Comparison of ENCODE assay signal across 25 cellular contexts in genomic region chr9:98157372-98157771, GRCh38.
"Had no signal": no experiment of that assay in that cellular context is flagged by ENCODE, and none has a peak within 500 bp of the region (broad histone marks: within the 10 kb centered on the region; RNA-seq: fewer than 3 reads in every experiment).

No MANE protein-coding gene starts in this region.

- H3K4me3 ChIP-seq: breast epithelium, MG63, PC-9, SK-N-MC had no signal

- ATAC-seq: activated CD8-positive, alpha-beta T cell treated with anti-CD3 and anti-CD28 coated beads, Interleukin-2, amount 10 ng/mL, durations not matched to agents 7 days and 5 days; Right ventricle myocardium inferior; T-cell had no signal

- H3K27me3 Mint-ChIP-seq: activated naive CD8-positive, alpha-beta T cell treated with anti-CD3 and anti-CD28 coated beads, Interleukin-2, amount 10 ng/mL, durations not matched to agents 7 days and 5 days; T-cell had no signal

- H3K36me3 ChIP-seq: breast epithelium, MG63 had no signal

- DNase-seq: activated CD4-positive, alpha-beta T cell treated with anti-CD3 and anti-CD28 coated beads for 48 hours; activated CD4-positive, alpha-beta T cell treated with anti-CD3 and anti-CD28 coated beads, Interleukin-2, amount 50 U/mL, for 4 hours; activated CD4-positive, CD25-positive, alpha-beta regulatory T cell treated with anti-CD3 and anti-CD28 coated beads, Interleukin-2, amount 50 U/mL, for 72 hours; activated CD8-positive, alpha-beta memory T cell treated with anti-CD3 and anti-CD28 coated beads, Interleukin-2, amount 50 U/mL, for 48 hours; activated CD8-positive, alpha-beta T cell treated with anti-CD3 and anti-CD28 coated beads, Interleukin-2, amount 10 ng/mL, durations not matched to agents 7 days and 5 days; activated gamma-delta T cell; activated naive CD4-positive, alpha-beta T cell treated with anti-CD3 and anti-CD28 coated beads for 36 hours; activated naive CD8-positive, alpha-beta T cell treated with anti-CD3 and anti-CD28 coated beads, Interleukin-2, amount 10 ng/mL, durations not matched to agents 7 days and 5 days; activated T-cell treated with anti-CD3 and anti-CD28 coated beads, Interleukin-2, amount 50 U/mL, for 1 hour; aorta; caudate nucleus; MG63; MV-4-11; NCI-H1092 treated with DMSO at 0.1 percent for 48 hours; NCI-H1417 treated with DMSO at 0.1 percent for 48 hours; NCI-H1694; NCI-H2029 treated with DMSO at 0.1 percent for 48 hours; NCI-H510A treated with DMSO at 0.1 percent for 48 hours; NCI-H69; PC-9; RPMI8226; T-cell had no signal

- H3K9me3 ChIP-seq: breast epithelium, MG63 had no signal

- H3K27me3 ChIP-seq: breast epithelium, MG63 had no signal

- H2AFZ ChIP-seq: PC-9 had no signal

- H3K27ac Mint-ChIP-seq: activated CD8-positive, alpha-beta T cell treated with anti-CD3 and anti-CD28 coated beads, Interleukin-2, amount 10 ng/mL, durations not matched to agents 7 days and 5 days; activated naive CD4-positive, alpha-beta T cell treated with anti-CD3 and anti-CD28 coated beads for 36 hours; activated naive CD8-positive, alpha-beta T cell treated with anti-CD3 and anti-CD28 coated beads, Interleukin-2, amount 10 ng/mL, durations not matched to agents 7 days and 5 days had no signal

- H3K4me2 ChIP-seq: PC-9 had no signal

- H3K27ac ChIP-seq: breast epithelium, PC-9, SK-N-MC had no signal

- H3K4me3 Mint-ChIP-seq: activated CD8-positive, alpha-beta T cell treated with anti-CD3 and anti-CD28 coated beads, Interleukin-2, amount 10 ng/mL, durations not matched to agents 7 days and 5 days; activated naive CD4-positive, alpha-beta T cell treated with anti-CD3 and anti-CD28 coated beads for 36 hours; activated naive CD8-positive, alpha-beta T cell treated with anti-CD3 and anti-CD28 coated beads, Interleukin-2, amount 10 ng/mL, durations not matched to agents 7 days and 5 days; T-cell had no signal

- H3K4me1 ChIP-seq: breast epithelium had no signal
